8 cellular contexts compared by ENCODE assay signal in the genomic region with DNA sequence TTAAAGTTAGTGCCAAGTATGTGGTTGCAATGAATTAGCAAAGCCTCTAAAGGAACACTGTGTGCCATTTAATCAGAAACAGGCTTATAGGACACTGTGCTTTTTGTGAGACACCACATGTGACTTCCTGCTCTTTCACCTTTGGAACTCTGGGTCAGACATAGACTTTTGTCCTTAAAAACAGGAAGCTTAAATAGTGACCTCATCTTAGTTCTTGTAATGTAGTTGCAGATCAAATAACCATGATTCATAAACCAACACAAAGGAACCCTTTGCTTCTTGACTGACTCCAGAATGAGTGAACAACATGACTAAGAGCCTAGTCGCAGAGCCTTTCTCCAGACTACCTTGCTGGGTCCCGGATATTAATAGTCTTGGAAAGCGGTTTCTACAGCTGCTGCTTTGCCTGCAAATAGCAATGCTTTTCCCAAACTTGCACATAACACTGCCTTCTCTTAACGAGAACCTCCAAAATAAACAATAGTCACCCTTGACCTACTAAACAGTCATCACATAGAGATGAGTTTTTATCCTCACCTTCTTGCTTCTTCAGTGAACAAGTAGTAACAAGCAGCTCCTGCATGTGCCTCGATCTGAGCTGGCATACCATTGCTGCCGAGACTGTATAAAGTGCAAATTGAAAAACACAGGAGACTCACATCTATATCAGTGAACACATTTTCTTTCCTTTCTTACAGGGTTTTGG.
A peak's percentile ranks its signal among the peaks of the same experiment; 100 is the strongest.
DNase-seq lines count a peak whose midpoint lies in the region; ATAC-seq, FAIRE-seq and TF ChIP-seq lines count a peak whose summit lies in the region.
"Not testable (repeated sequence)": the region's sequence is repeated elsewhere in the genome, so short reads cannot be mapped to it uniquely, and the experiment has no call there.

No MANE protein-coding gene starts in this region.

- in situ Hi-C loops in astrocyte of the spinal cord (cut with HindIII; ENCODE audit: low sequenced_read_pairs), result not testable (repeated sequence)

- H3K4me3 Mint-ChIP-seq in CD4-positive, alpha-beta memory T cell, result peak overlapping the region in 4 of 8 donors; percentile 12 to 59 (median 47)
- not testable (repeated sequence) for H3K4me3 Mint-ChIP-seq in activated CD4-positive, alpha-beta T cell treated with anti-CD3 and anti-CD28 coated beads, Interleukin-2, amount 10 ng/mL, durations not matched to agents 7 days and 5 days

- peak in 1 of 4 donors; percentile 14 for TF ChIP-seq POLR2A in esophagus squamous epithelium (IDR thresholded peaks at IDR 0.05)

- TF ChIP-seq CTCF in astrocyte of the spinal cord (IDR thresholded peaks at IDR 0.05; ENCODE audit: low read depth, low read length); esophagus squamous epithelium (IDR thresholded peaks at IDR 0.05); kidney (IDR thresholded peaks at IDR 0.05; ENCODE audit: borderline replicate concordance, extremely low read depth, insufficient read depth); psoas muscle (IDR thresholded peaks at IDR 0.05); thoracic aorta (IDR thresholded peaks at IDR 0.05): not testable (repeated sequence)

- H3K36me3 ChIP-seq in CD4-positive, alpha-beta memory T cell (ENCODE audit: insufficient read depth, low read length); esophagus squamous epithelium; kidney (ENCODE audit: control insufficient read depth in 1 of 2, insufficient read depth in 2 of 2, low read length in 2 of 2); psoas muscle (ENCODE audit: insufficient read depth in 1 of 2, low read depth in 1 of 2); thoracic aorta: not testable (repeated sequence)

- H3K9me3 Mint-ChIP-seq in CD4-positive, alpha-beta memory T cell; activated CD4-positive, alpha-beta T cell treated with anti-CD3 and anti-CD28 coated beads, Interleukin-2, amount 10 ng/mL, durations not matched to agents 7 days and 5 days: not testable (repeated sequence)

- not testable (repeated sequence) for H3K36me3 Mint-ChIP-seq in CD4-positive, alpha-beta memory T cell; activated CD4-positive, alpha-beta T cell treated with anti-CD3 and anti-CD28 coated beads, Interleukin-2, amount 10 ng/mL, durations not matched to agents 7 days and 5 days (ENCODE audit: low read depth)

- not testable (repeated sequence) for H3K27ac ChIP-seq in CD4-positive, alpha-beta memory T cell (ENCODE audit: low read depth, low read length)
- H3K27ac ChIP-seq in esophagus squamous epithelium (peak overlapping the region; percentile 63 to 90 (median 84)), kidney (ENCODE audit: low read depth in 2 of 2, low read length in 2 of 2) (peak overlapping the region; percentile 26 to 75), psoas muscle (peak overlapping the region; percentile 65), thoracic aorta (peak overlapping the region; percentile 70 to 78)

- FAIRE-seq in kidney (lab: Jason Lieb, UNC), result not testable (repeated sequence)

- WGBS in esophagus squamous epithelium, 2 donors, result 20 to 57% methylated on average over 3 of the region's 6 CpGs
- WGBS in psoas muscle, 3 donors, result 45 to 51% (median 47%) methylated on average over 4 of the region's 6 CpGs

- peak in 4 of 5 donors; percentile 18 to 61 (median 36) for DNase-seq in CD4-positive, alpha-beta memory T cell
- DNase-seq in M059J (ENCODE audit: low read depth) (peak; percentile 87), astrocyte of the spinal cord (ENCODE audit: low read depth, low spot score) (peak; percentile 95), kidney (peak; percentile 57)
- DNase-seq in activated CD4-positive, alpha-beta T cell treated with anti-CD3 and anti-CD28 coated beads, Interleukin-2, amount 10 ng/mL, durations not matched to agents 7 days and 5 days, result peak; percentile 7
- DNase-seq in esophagus squamous epithelium (lab: John Stamatoyannopoulos, UW); psoas muscle; thoracic aorta (ENCODE audit: low spot score): not testable (repeated sequence)

- not testable (repeated sequence) for H3K4me1 ChIP-seq in CD4-positive, alpha-beta memory T cell (ENCODE audit: insufficient read depth, low read length); kidney (ENCODE audit: control insufficient read depth in 1 of 2, insufficient read depth in 1 of 2, low read depth in 1 of 2, low read length in 2 of 2); psoas muscle; thoracic aorta (ENCODE audit: control insufficient read depth in 1 of 2, low read depth in 2 of 2)
- H3K4me1 ChIP-seq in esophagus squamous epithelium, result peaks cover 0 to 10% (median 4%) of the 10 kb centered on the region in 3 donors

- intact Hi-C loops in CD4-positive, alpha-beta memory T cell (cut with micrococcal nuclease); esophagus squamous epithelium (cut with DNase I); kidney (cut with DNase I); psoas muscle (cut with DNase I): not testable (repeated sequence)

- H3K4me1 Mint-ChIP-seq in CD4-positive, alpha-beta memory T cell, result peaks cover 6 to 13% (median 9%) of the 10 kb centered on the region in 4 donors
- H3K4me1 Mint-ChIP-seq in activated CD4-positive, alpha-beta T cell treated with anti-CD3 and anti-CD28 coated beads, Interleukin-2, amount 10 ng/mL, durations not matched to agents 7 days and 5 days, result peaks cover 14% of the 10 kb centered on the region

- H3K9ac ChIP-seq in kidney (ENCODE audit: low read length in 2 of 2), result not testable (repeated sequence)

- H3K27me3 ChIP-seq in CD4-positive, alpha-beta memory T cell (ENCODE audit: insufficient read depth, low read length); esophagus squamous epithelium; psoas muscle (ENCODE audit: insufficient read depth in 3 of 3, low read length in 2 of 3); thoracic aorta (replicated peaks; ENCODE audit: insufficient read depth): not testable (repeated sequence)

- CTCF ChIA-PET in CD4-positive, alpha-beta memory T cell (lab: Charles Lee; ENCODE audit: partially characterized antibody); activated CD4-positive, alpha-beta T cell treated with anti-CD3 and anti-CD28 coated beads, Interleukin-2, amount 10 ng/mL, durations not matched to agents 7 days and 5 days (lab: Charles Lee): not testable (repeated sequence)

- peak overlapping the region in 3 of 7 donors; percentile 30 to 85 (median 73) for H3K27ac Mint-ChIP-seq in CD4-positive, alpha-beta memory T cell
- peak overlapping the region; percentile 79 for H3K27ac Mint-ChIP-seq in activated CD4-positive, alpha-beta T cell treated with anti-CD3 and anti-CD28 coated beads, Interleukin-2, amount 10 ng/mL, durations not matched to agents 7 days and 5 days

- not testable (repeated sequence) for H3K9me3 ChIP-seq in CD4-positive, alpha-beta memory T cell (ENCODE audit: control insufficient read depth in 1 of 2, low read length in 2 of 2); esophagus squamous epithelium; kidney (ENCODE audit: control insufficient read depth in 1 of 2, low read length in 2 of 2); psoas muscle; thoracic aorta

- H3K4me3 ChIP-seq in CD4-positive, alpha-beta memory T cell (ENCODE audit: low read length in 2 of 2); astrocyte of the spinal cord (ENCODE audit: low read depth, low read length); kidney (ENCODE audit: low read length in 2 of 2); psoas muscle: not testable (repeated sequence)
- H3K4me3 ChIP-seq in esophagus squamous epithelium (peak overlapping the region in 1 of 4 donors; percentile 4), thoracic aorta (peak overlapping the region; percentile 16)

- not testable (repeated sequence) for ATAC-seq in psoas muscle; thoracic aorta (ENCODE audit: insufficient number of reproducible peaks, low FRiP score, low read depth)

- H3K27me3 Mint-ChIP-seq in CD4-positive, alpha-beta memory T cell; activated CD4-positive, alpha-beta T cell treated with anti-CD3 and anti-CD28 coated beads, Interleukin-2, amount 10 ng/mL, durations not matched to agents 7 days and 5 days: not testable (repeated sequence)

- POLR2A ChIA-PET in CD4-positive, alpha-beta memory T cell (lab: Charles Lee; ENCODE audit: partially characterized antibody); activated CD4-positive, alpha-beta T cell treated with anti-CD3 and anti-CD28 coated beads, Interleukin-2, amount 10 ng/mL, durations not matched to agents 7 days and 5 days (lab: Charles Lee): not testable (repeated sequence)
